Comparison of ENCODE assay signal across 8 cellular contexts in the genomic region with DNA sequence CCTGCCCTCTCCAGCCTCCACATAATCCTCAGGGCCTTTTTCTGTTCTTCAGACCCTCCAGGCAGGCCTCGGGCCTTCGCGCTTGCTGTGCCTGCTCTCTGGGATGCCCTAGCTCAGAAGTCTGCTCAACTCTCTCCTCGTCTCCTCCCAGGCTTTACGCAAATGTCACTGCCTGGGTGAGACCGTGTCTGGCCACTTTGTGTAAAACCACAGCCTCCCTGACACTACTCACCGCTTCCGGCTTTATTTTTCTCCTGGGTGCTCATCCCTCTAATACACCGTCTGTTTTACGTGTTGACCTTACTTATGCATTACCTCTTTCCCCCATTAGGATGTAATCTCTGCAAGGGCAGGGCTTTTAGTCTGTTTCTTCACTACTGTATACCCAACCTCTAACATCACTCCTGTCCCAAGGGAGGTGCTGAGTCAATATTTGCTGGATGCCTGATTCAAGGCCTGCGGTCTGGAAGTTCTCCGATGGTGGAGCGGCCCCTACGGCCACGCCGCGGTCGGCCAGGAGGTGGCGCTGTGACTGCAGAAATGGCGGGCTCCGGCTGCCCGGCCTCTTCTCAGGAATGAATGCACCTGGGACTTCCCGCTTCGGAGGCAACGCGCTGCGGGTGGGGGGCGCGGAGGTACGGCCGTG.
A peak's percentile ranks its signal among the peaks of the same experiment; 100 is the strongest.
DNase-seq lines count a peak whose midpoint lies in the region; ATAC-seq lines count a peak whose summit lies in the region.

No MANE protein-coding gene starts in this region.

- ATAC-seq in HG02798 (IDR thresholded peaks at IDR 0.05; ENCODE audit: poor library complexity, unreplicated experiment): peak; percentile 76
- ATAC-seq in GM21367 (IDR thresholded peaks at IDR 0.05; ENCODE audit: unreplicated experiment): no peak

- DNase-seq in DMS79 (lab: John Stamatoyannopoulos, UW) (peak; percentile 91), NCI-H2227 treated with DMSO at 0.1 percent for 48 hours (lab: John Stamatoyannopoulos, UW) (peak; percentile 32), cerebellar cortex (ENCODE audit: low spot score) (peak; percentile 67), kidney glomerular epithelial cell (lab: John Stamatoyannopoulos, UW) (peak; percentile 87)
- DNase-seq in activated CD4-positive, alpha-beta T cell treated with anti-CD3 and anti-CD28 coated beads for 1 hour: peak; percentile 43
- peak; percentile 79 to 88 for DNase-seq in stimulated activated CD4-positive, alpha-beta T cell treated with anti-CD3 and anti-CD28 coated beads, Interleukin-2, amount 100 ng/mL, for 24 hours

Comparison
In these comparisons a context has a peak if more than half of its experiments do, and no peak if none do; other contexts are left out.
1. DNase-seq: peak in every context shown above with its lines; median percentile 91 in DMS79; 87 in kidney glomerular epithelial cell; 84 in stimulated activated CD4-positive, alpha-beta T cell treated with anti-CD3 and anti-CD28 coated beads, Interleukin-2, amount 100 ng/mL, for 24 hours; 67 in cerebellar cortex; 43 in activated CD4-positive, alpha-beta T cell treated with anti-CD3 and anti-CD28 coated beads for 1 hour; 32 in NCI-H2227 treated with DMSO at 0.1 percent for 48 hours.